Comparison of ENCODE assay signal across 8 cellular contexts in genomic region chr2:96638144-96639121, GRCh38. TPM values are rescaled to one million over a fixed set of nuclear protein-coding genes. Genes with fewer than 3 reads are reported as not detected.
A peak's percentile ranks its signal among the peaks of the same experiment; 100 is the strongest.
DNase-seq lines count a peak whose midpoint lies in the region; ATAC-seq and TF ChIP-seq lines count a peak whose summit lies in the region.

TSS of gene KANSL3 (minus strand) at chr2:96638312. CDS start at chr2:96637135, 1,177 bp downstream.

- peak within 1 kb of the TSS; percentile 83 for H3K4me3 Mint-ChIP-seq in activated naive CD4-positive, alpha-beta T cell treated with anti-CD3 and anti-CD28 coated beads, Interleukin-2, amount 10 ng/mL, durations not matched to agents 7 days and 5 days

- CTCF ChIA-PET in HEK293T (lab: Yijun Ruan, JAX) = interaction anchor here (0.8 to 1.8 kb wide), 2 partner anchors 10 to 125 kb away, joined by 3 to 4 read pairs; no protein-coding TSS in a partner anchor
- CTCF ChIA-PET in activated naive CD4-positive, alpha-beta T cell treated with anti-CD3 and anti-CD28 coated beads, Interleukin-2, amount 10 ng/mL, durations not matched to agents 7 days and 5 days (lab: Charles Lee) = interaction anchor here (1.2 kb wide), 1 partner anchor 135 kb away, joined by 3 read pairs; no protein-coding TSS in a partner anchor

- peaks cover 3% of the 10 kb centered on the region for H3K9me3 Mint-ChIP-seq in activated naive CD4-positive, alpha-beta T cell treated with anti-CD3 and anti-CD28 coated beads, Interleukin-2, amount 10 ng/mL, durations not matched to agents 7 days and 5 days

- POLR2A ChIA-PET in HEK293T (lab: Yijun Ruan, JAX) = interaction anchor here (0.6 to 2.4 kb wide), 20 partner anchors 10 to 248 kb away, joined by 3 to 23 read pairs (median 3); partner anchors contain the start of genes CNNM3 and CNNM4

- no peak for TF ChIP-seq EP300 in gastroesophageal sphincter (IDR thresholded peaks at IDR 0.05)

- H3K4me1 ChIP-seq in gastroesophageal sphincter = peaks cover 0 to 51% (median 15%) of the 10 kb centered on the region in 3 donors

- ATAC-seq in gastroesophageal sphincter = peak; percentile 92

- 20 to 24% methylated on average over 6 to 19 of the region's 67 CpGs for WGBS in gastroesophageal sphincter (ENCODE audit: low coverage in 1 of 2), 2 donors

- H3K27ac ChIP-seq in SK-N-MC = no peak within 1 kb of the TSS
- H3K27ac ChIP-seq in gastroesophageal sphincter = peak within 1 kb of the TSS; percentile 72 to 98 (median 96)

- H3K9ac ChIP-seq in SK-N-MC (ENCODE audit: insufficient read length) = peak within 1 kb of the TSS; percentile 74

- peak in 1 of 4 experiments; percentile 14 for TF ChIP-seq CTCF in gastroesophageal sphincter (IDR thresholded peaks at IDR 0.05)

- peak; percentile 85 to 89 for TF ChIP-seq POLR2A in gastroesophageal sphincter (IDR thresholded peaks at IDR 0.05)

- peaks cover 44% of the 10 kb centered on the region for H3K4me1 Mint-ChIP-seq in activated naive CD4-positive, alpha-beta T cell treated with anti-CD3 and anti-CD28 coated beads, Interleukin-2, amount 10 ng/mL, durations not matched to agents 7 days and 5 days

- peak within 1 kb of the TSS; percentile 95 for H3K27ac Mint-ChIP-seq in activated naive CD4-positive, alpha-beta T cell treated with anti-CD3 and anti-CD28 coated beads, Interleukin-2, amount 10 ng/mL, durations not matched to agents 7 days and 5 days

- H3K27me3 ChIP-seq in gastroesophageal sphincter = no peaks in the 10 kb centered on the region

- peaks cover 32% of the 10 kb centered on the region for H3K36me3 ChIP-seq in SK-N-MC (ENCODE audit: insufficient read depth, low read length)
- H3K36me3 ChIP-seq in gastroesophageal sphincter = peaks cover 0 to 16% of the 10 kb centered on the region in 2 donors

- peaks cover 34% of the 10 kb centered on the region for H3K27me3 Mint-ChIP-seq in activated naive CD4-positive, alpha-beta T cell treated with anti-CD3 and anti-CD28 coated beads, Interleukin-2, amount 10 ng/mL, durations not matched to agents 7 days and 5 days

- peak; percentile 66 for DNase-seq in GF-D8 (lab: John Stamatoyannopoulos, UW)
- DNase-seq in HEK293T (ENCODE audit: extremely low spot score) = peak; percentile 89
- DNase-seq in MV-4-11 (lab: John Stamatoyannopoulos, UW) = peak; percentile 90
- DNase-seq in SK-N-MC (ENCODE audit: low read depth, low spot score) = peak; percentile 34
- peak; percentile 89 for DNase-seq in activated naive CD4-positive, alpha-beta T cell treated with anti-CD3 and anti-CD28 coated beads, Interleukin-2, amount 10 ng/mL, durations not matched to agents 7 days and 5 days
- DNase-seq in non-pigmented ciliary epithelial cell (ENCODE audit: low read depth) = peak; percentile 75
- DNase-seq in superior temporal gyrus (ENCODE audit: extremely low spot score) = peak; percentile 94

- H3K4me3 ChIP-seq in SK-N-MC (peak within 1 kb of the TSS; percentile 90), gastroesophageal sphincter (peak within 1 kb of the TSS; percentile 72)

- peaks cover 38% of the 10 kb centered on the region for H3K36me3 Mint-ChIP-seq in activated naive CD4-positive, alpha-beta T cell treated with anti-CD3 and anti-CD28 coated beads, Interleukin-2, amount 10 ng/mL, durations not matched to agents 7 days and 5 days

- H3K9me3 ChIP-seq in SK-N-MC (ENCODE audit: low read depth, low read length) (no peaks in the 10 kb centered on the region), gastroesophageal sphincter (no peaks in the 10 kb centered on the region)

TF ChIP-seq in HEK293T, 16 proteins besides CTCF, POLR2A, EP300 and RAD21:
- TF ChIP-seq ELF4 (IDR thresholded peaks at IDR 0.05) (peak; percentile 89), PKNOX1 (IDR thresholded peaks at IDR 0.05) (peak; percentile 46; the same call in 1 of the 2 replicates), BHLHE40 (IDR thresholded peaks at IDR 0.05; ENCODE audit: borderline replicate concordance) (no peak), LEF1 (IDR thresholded peaks at IDR 0.05; ENCODE audit: borderline replicate concordance) (no peak), FOXM1 (IDR thresholded peaks at IDR 0.05; ENCODE audit: borderline replicate concordance) (peak; percentile 94), TARDBP (IDR thresholded peaks at IDR 0.05) (peak; percentile 81), CTBP1 (IDR thresholded peaks at IDR 0.05; ENCODE audit: borderline replicate concordance) (peak; percentile 78), NFRKB (IDR thresholded peaks at IDR 0.05) (no peak), SP1 (IDR thresholded peaks at IDR 0.05) (no peak), L3MBTL2 (conservative IDR thresholded peaks at IDR 0.05) (peak; percentile 87), SUZ12 (IDR thresholded peaks at IDR 0.05) (no peak), ARNT (IDR thresholded peaks at IDR 0.05) (peak; percentile 84)
TF ChIP-seq in HEK293T: peak in this region for 7.

RNA-seq across cellular contexts. Expression of gene KANSL3, which starts in this region (rescaled TPM):
- 10 to 100 TPM; 50.9 to 66.7 (median 60.6) TPM for total RNA-seq in gastroesophageal sphincter

Comparison
In these comparisons a context has a peak if more than half of its experiments do, and no peak if none do; other contexts are left out.
1. DNase-seq: peak in every context shown above with its lines; median percentile 94 in superior temporal gyrus; 90 in MV-4-11; 89 in HEK293T; 89 in activated naive CD4-positive, alpha-beta T cell treated with anti-CD3 and anti-CD28 coated beads, Interleukin-2, amount 10 ng/mL, durations not matched to agents 7 days and 5 days; 75 in non-pigmented ciliary epithelial cell; 66 in GF-D8; 34 in SK-N-MC.